Comparison of ENCODE assay signal across 21 cellular contexts in the genomic region with DNA sequence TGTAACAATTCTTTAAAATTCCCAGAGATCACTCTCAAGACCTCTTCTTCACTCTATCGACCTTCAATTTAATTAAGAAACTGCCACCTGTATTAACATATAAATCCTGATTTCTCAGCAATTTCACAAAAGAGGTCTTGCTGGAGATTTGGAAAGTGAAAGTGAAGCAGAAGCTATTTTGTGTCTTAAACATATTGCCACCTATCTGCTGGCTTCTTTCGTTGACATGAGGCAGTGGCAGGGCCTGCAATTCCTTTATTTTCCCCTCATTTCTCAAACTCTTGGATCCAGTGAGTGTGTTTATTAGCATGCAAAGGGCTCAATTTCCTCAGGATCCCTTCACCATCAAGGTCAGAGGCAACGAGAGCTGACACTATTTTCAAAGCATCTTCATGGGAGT.
"Had no signal": no experiment of that assay in that cellular context is flagged by ENCODE, and none has a peak within 500 bp of the region (broad histone marks: within the 10 kb centered on the region; RNA-seq: fewer than 3 reads in every experiment).

No MANE protein-coding gene starts in this region.

- H3K4me2 ChIP-seq: hepatocyte had no signal

- H3K27ac ChIP-seq: epithelial cell of prostate, hepatocyte, prostate gland, tibial nerve, uterus had no signal

- H3K9me3 Mint-ChIP-seq: activated CD4-positive, alpha-beta T cell treated with anti-CD3 and anti-CD28 coated beads, Interleukin-2, amount 10 ng/mL, durations not matched to agents 7 days and 5 days; activated T-cell treated with anti-CD3 and anti-CD28 coated beads, Interleukin-2, amount 50 U/mL, for 24 hours; brain; neural crest cell had no signal

- H3K79me2 ChIP-seq: hepatocyte had no signal

- H3K4me1 Mint-ChIP-seq: activated CD4-positive, alpha-beta T cell treated with anti-CD3 and anti-CD28 coated beads, Interleukin-2, amount 10 ng/mL, durations not matched to agents 7 days and 5 days; brain; memory B cell; neural crest cell had no signal

- ATAC-seq: activated CD8-positive, alpha-beta T cell treated with anti-CD3 and anti-CD28 coated beads, Interleukin-2, amount 10 ng/mL, durations not matched to agents 7 days and 5 days; effector memory CD8-positive, alpha-beta T cell; right cardiac atrium had no signal

- DNase-seq: activated CD4-positive, alpha-beta T cell treated with anti-CD3 and anti-CD28 coated beads, Interleukin-2, amount 10 ng/mL, durations not matched to agents 7 days and 5 days; activated CD4-positive, CD25-positive, alpha-beta regulatory T cell; activated CD8-positive, alpha-beta T cell treated with anti-CD3 and anti-CD28 coated beads, Interleukin-2, amount 10 ng/mL, durations not matched to agents 7 days and 5 days; activated naive CD4-positive, alpha-beta T cell treated with Interleukin-2 at 50 U/mL for 16 hours; activated T-cell treated with anti-CD3 and anti-CD28 coated beads, Interleukin-2, amount 50 U/mL, for 24 hours; caudate nucleus; effector memory CD8-positive, alpha-beta T cell; foreskin fibroblast; right cardiac atrium; stimulated activated CD4-positive, alpha-beta T cell treated with anti-CD3 and anti-CD28 coated beads, Interleukin-2, amount 100 ng/mL, for 24 hours; stimulated activated naive CD4-positive, alpha-beta T cell treated with Interleukin-2 at 50 U/mL for 16 hours; substantia nigra; uterus had no signal

- H3K27me3 Mint-ChIP-seq: activated CD4-positive, alpha-beta T cell treated with anti-CD3 and anti-CD28 coated beads, Interleukin-2, amount 10 ng/mL, durations not matched to agents 7 days and 5 days; activated T-cell treated with anti-CD3 and anti-CD28 coated beads, Interleukin-2, amount 50 U/mL, for 24 hours; effector memory CD8-positive, alpha-beta T cell; memory B cell had no signal

- H3K9me3 ChIP-seq: prostate gland, tibial nerve, uterus had no signal

- H3K4me3 Mint-ChIP-seq: activated CD4-positive, alpha-beta T cell treated with anti-CD3 and anti-CD28 coated beads, Interleukin-2, amount 10 ng/mL, durations not matched to agents 7 days and 5 days; activated CD8-positive, alpha-beta T cell treated with anti-CD3 and anti-CD28 coated beads, Interleukin-2, amount 10 ng/mL, durations not matched to agents 7 days and 5 days; activated T-cell treated with anti-CD3 and anti-CD28 coated beads, Interleukin-2, amount 50 U/mL, for 24 hours; brain; effector memory CD8-positive, alpha-beta T cell; memory B cell; neural crest cell had no signal

- H3K4me1 ChIP-seq: prostate gland, uterus had no signal

- H3K4me3 ChIP-seq: hepatocyte, prostate gland, tibial nerve, uterus had no signal

- H3K27ac Mint-ChIP-seq: activated CD4-positive, alpha-beta T cell treated with anti-CD3 and anti-CD28 coated beads, Interleukin-2, amount 10 ng/mL, durations not matched to agents 7 days and 5 days; activated CD8-positive, alpha-beta T cell treated with anti-CD3 and anti-CD28 coated beads, Interleukin-2, amount 10 ng/mL, durations not matched to agents 7 days and 5 days; activated T-cell treated with anti-CD3 and anti-CD28 coated beads, Interleukin-2, amount 50 U/mL, for 24 hours; activated T-helper 2 cell treated with anti-CD3 and anti-CD28 coated beads, Interferon-gamma antibody, Interleukin-2, Interleukin-4, amounts not matched to agents 10 μg/mL and 5 μg/mL and 100 μg/mL, durations not matched to agents 14 hours and 24 hours and 36 hours; brain; effector memory CD8-positive, alpha-beta T cell; memory B cell had no signal

- H2AFZ ChIP-seq: hepatocyte had no signal

- H3K36me3 Mint-ChIP-seq: brain, memory B cell had no signal

- H3K36me3 ChIP-seq: prostate gland, tibial nerve, uterus had no signal

- H3K27me3 ChIP-seq: hepatocyte, tibial nerve, uterus had no signal
